In the genomic region with DNA sequence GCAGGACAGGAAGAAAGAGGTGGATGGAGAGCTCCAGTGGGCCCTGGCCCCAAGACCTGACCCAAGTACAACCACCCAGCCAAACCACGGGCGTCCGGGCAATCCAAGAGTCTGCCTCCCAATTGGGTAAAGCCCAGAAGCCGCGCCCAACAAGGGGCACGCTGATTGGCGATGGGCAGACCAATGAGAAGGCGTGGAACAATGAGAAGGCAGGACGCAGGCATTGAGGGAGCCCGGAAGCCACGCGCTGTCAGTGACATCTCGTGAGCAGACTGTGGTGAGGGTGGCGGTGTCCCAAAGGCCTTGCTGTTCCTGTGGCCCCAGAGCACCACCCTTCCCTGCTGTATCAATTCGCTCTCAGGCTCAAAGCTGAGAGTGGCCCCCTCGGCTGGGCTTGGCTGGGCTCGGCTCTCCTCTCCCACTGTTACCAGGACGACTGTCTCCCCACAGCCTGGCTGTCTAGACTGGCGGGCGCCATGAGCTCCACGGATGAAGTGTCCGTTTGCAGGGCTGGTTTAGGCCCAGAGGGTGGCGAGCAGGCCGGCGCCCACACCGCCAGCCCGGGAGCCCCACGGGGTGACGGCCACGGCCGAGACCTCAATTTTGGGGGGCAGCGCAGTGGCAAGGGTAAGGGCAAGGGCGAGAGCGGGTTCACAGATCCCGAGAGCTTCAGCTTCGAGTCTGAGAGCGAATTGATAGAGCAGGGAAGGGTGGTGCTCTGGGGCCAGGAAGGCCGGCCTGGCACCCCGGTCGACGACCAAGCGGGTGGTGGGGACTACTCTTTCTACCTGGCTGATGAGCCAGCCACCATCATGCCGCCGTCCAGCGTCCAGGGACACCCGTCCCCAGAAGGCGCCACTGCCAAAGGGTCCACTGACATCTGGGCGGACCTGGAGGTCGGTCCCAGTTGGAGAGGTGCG, we compare ENCODE assay signal across 20 cellular contexts.
DNase-seq lines count a peak whose midpoint lies in the region; FAIRE-seq and TF ChIP-seq lines count a peak whose summit lies in the region.
"Had no signal": no experiment of that assay in that cellular context is flagged by ENCODE, and none has a peak within 500 bp of the region (broad histone marks: within the 10 kb centered on the region; RNA-seq: fewer than 3 reads in every experiment).

A gene (plus strand): TSS at position 219 of the 920 bp plus-strand sequence.

- peaks cover 10 to 12% of the 10 kb centered on the region in 2 donors for H3K4me1 Mint-ChIP-seq in immature natural killer cell

- H4K20me1 ChIP-seq in BLaER1 = peaks cover 42% of the 10 kb centered on the region

- peak; percentile 96 for DNase-seq in DMS53 (lab: John Stamatoyannopoulos, UW)
- DNase-seq in NCI-H2227 treated with DMSO at 0.1 percent for 48 hours (lab: John Stamatoyannopoulos, UW) = peak; percentile 2
- DNase-seq in kidney = peak; percentile 74
- DNase-seq in NCI-H510A treated with DMSO at 0.1 percent for 48 hours (lab: John Stamatoyannopoulos, UW) = no peak
- no peak for DNase-seq in urothelium cell line (ENCODE audit: low spot score)
- no peak for DNase-seq in immature natural killer cell
- DNase-seq: ACHN; AML-193; Calu3; CD4-positive, CD25-positive, alpha-beta regulatory T cell; DMS79 treated with DMSO at 0.1 percent for 48 hours; NCI-H1105; NCI-H1694; NCI-H2171 treated with DMSO at 0.1 percent for 48 hours; NCI-H526; SW 1271 had no signal

- no peak within 1 kb of the TSS for H3K4me3 ChIP-seq in BLaER1
- H3K4me3 ChIP-seq in kidney (ENCODE audit: low read length in 2 of 2) = no peak within 1 kb of the TSS
- H3K4me3 ChIP-seq: HAP-1 had no signal

- H3K4me1 ChIP-seq in BLaER1 (peaks cover 25% of the 10 kb centered on the region), kidney (ENCODE audit: control insufficient read depth in 1 of 2, insufficient read depth in 1 of 2, low read depth in 1 of 2, low read length in 2 of 2) (no peaks in the 10 kb centered on the region)
- H3K4me1 ChIP-seq: HAP-1 had no signal

- H3K27me3 ChIP-seq in BLaER1 = peaks cover 83% of the 10 kb centered on the region

- no peaks in the 10 kb centered on the region for H3K36me3 Mint-ChIP-seq in immature natural killer cell
- H3K36me3 Mint-ChIP-seq: CD4-positive, CD25-positive, alpha-beta regulatory T cell; IgD-negative memory B cell had no signal

- H3K27ac Mint-ChIP-seq in immature natural killer cell = no peak within 1 kb of the TSS
- H3K27ac Mint-ChIP-seq: CD4-positive, CD25-positive, alpha-beta regulatory T cell had no signal

- H3K27ac ChIP-seq in BLaER1 (no peak within 1 kb of the TSS), kidney (ENCODE audit: low read depth in 2 of 2, low read length in 2 of 2) (no peak within 1 kb of the TSS)
- H3K27ac ChIP-seq: RWPE1 had no signal

- FAIRE-seq in kidney (lab: Jason Lieb, UNC) = no peak
- no peak for FAIRE-seq in urothelium cell line (lab: Jason Lieb, UNC)

- intact Hi-C loops in kidney (cut with DNase I) = no loop called here

- TF ChIP-seq CTCF in kidney (IDR thresholded peaks at IDR 0.05; ENCODE audit: borderline replicate concordance, extremely low read depth, insufficient read depth) = no peak

- H3K9ac ChIP-seq in BLaER1 = no peak within 1 kb of the TSS
- no peak within 1 kb of the TSS for H3K9ac ChIP-seq in kidney (ENCODE audit: low read length in 2 of 2)

- H3K9me3 ChIP-seq in BLaER1 (peaks cover 19% of the 10 kb centered on the region; the same call in 1 of the 2 replicates), kidney (ENCODE audit: control insufficient read depth in 1 of 2, low read length in 2 of 2) (no peaks in the 10 kb centered on the region)
- H3K9me3 ChIP-seq: HAP-1 had no signal

- H3K27me3 Mint-ChIP-seq in immature natural killer cell (ENCODE audit: low read depth in 3 of 3) = peaks cover 3 to 17% (median 3%) of the 10 kb centered on the region in 3 donors
- H3K27me3 Mint-ChIP-seq: CD4-positive, CD25-positive, alpha-beta regulatory T cell had no signal

- H3K4me2 ChIP-seq in BLaER1 = peak within 1 kb of the TSS; percentile 60

- H3K36me3 ChIP-seq in BLaER1 = no peaks in the 10 kb centered on the region
- H3K36me3 ChIP-seq in kidney (ENCODE audit: control insufficient read depth in 1 of 2, insufficient read depth in 2 of 2, low read length in 2 of 2) = no peaks in the 10 kb centered on the region
- H3K36me3 ChIP-seq: HAP-1 had no signal

- H3K4me3 Mint-ChIP-seq in immature natural killer cell = no peak within 1 kb of the TSS
- H3K4me3 Mint-ChIP-seq: CD4-positive, CD25-positive, alpha-beta regulatory T cell; IgD-negative memory B cell had no signal

- H3K9me3 Mint-ChIP-seq in immature natural killer cell = no peaks in the 10 kb centered on the region

Comparison
In these comparisons a context has a peak if more than half of its experiments do, and no peak if none do; other contexts are left out.
1. DNase-seq: peak in DMS53 (single experiment), NCI-H2227 treated with DMSO at 0.1 percent for 48 hours (single experiment) and kidney (single experiment); none in NCI-H510A treated with DMSO at 0.1 percent for 48 hours (single experiment), urothelium cell line (single experiment) and immature natural killer cell (0 of 3).